In the genomic region with DNA sequence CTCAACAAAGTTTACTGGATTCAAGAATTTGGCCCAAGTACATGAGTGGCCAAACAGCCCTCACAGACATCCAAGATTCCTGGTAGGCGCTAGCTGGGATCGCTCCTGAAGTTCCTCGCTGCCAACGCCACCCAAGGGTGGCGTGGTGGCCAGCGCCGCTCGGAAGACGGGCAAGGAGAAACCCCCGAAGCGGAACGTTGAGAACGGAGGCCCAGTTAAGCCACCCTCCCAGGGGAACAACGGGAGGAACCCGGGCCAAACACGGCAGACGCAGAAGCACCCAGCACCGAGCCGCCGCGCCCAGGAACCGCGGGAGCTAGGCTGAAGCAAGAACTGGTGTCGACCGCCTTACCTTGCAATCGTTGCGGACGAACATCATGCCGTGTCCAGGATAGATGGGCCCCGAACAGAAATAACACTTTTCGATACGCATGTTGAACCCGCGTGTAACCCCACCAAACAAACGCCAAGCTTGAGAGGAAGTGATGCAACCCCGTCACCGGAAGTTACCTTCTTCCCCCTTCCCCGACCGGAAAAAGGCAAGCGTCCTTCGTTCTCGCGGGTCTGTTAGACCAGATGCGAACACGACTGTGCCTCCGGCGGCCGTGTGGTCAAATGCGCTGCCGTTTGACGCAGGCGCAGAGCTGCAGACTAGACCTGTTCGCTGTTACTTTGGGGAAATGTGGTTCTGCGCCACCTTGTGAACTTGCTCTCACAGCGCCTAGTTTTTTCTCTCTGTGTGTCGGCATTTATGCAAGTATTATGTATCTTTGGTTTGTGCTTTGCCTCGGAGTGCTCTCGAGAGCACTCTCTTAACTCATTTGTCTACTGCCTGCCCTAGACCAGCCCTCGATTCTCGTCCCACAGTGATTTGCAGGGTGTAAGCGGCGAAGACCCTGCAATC, we compare ENCODE assay signal across 1 cellular context.
TF ChIP-seq lines count a peak whose summit lies in the region.

A gene (minus strand): TSS at position 484 of the 904 bp plus-strand sequence. CDS start 51 bp downstream, at position 433.

TF ChIP-seq in K562, 482 proteins besides CTCF, POLR2A, EP300 and RAD21 (continued from another document and continues in another):
- TF ChIP-seq BMI1 (IDR thresholded peaks at IDR 0.05; ENCODE audit: low read length) (no peak), NCOR1 (IDR thresholded peaks at IDR 0.05) (no peak), ZNF184 (CRISPR knock-in tag; IDR thresholded peaks at IDR 0.05) (no peak), EP400 (IDR thresholded peaks at IDR 0.05) (peak; percentile 100), CBX8 (IDR thresholded peaks at IDR 0.05; ENCODE audit: borderline replicate concordance, extremely low read depth, low read depth, low read length, poor library complexity, severe bottlenecking) (no peak), SMAD1 (IDR thresholded peaks at IDR 0.05; ENCODE audit: low read depth, low read length, partially characterized antibody) (peak; percentile 39), U2AF1 (optimal IDR thresholded peaks at IDR 0.05; ENCODE audit: low read depth, low read length) (no peak), ZNF77 (CRISPR knock-in tag; IDR thresholded peaks at IDR 0.05) (no peak), PRPF4 (IDR thresholded peaks at IDR 0.05; ENCODE audit: insufficient read depth, low read depth, low read length, poor library complexity, severe bottlenecking) (no peak), IRF2 (CRISPR knock-in tag; IDR thresholded peaks at IDR 0.05) (no peak), ZNF384 (IDR thresholded peaks at IDR 0.05; ENCODE audit: low read depth, low read length) (peak; percentile 54), MTA2 (IDR thresholded peaks at IDR 0.05; ENCODE audit: low read depth) (no peak), ZNF311 (CRISPR knock-in tag; IDR thresholded peaks at IDR 0.05) (no peak), SMARCC2 (IDR thresholded peaks at IDR 0.05; ENCODE audit: low read depth) (no peak; the same call in 1 of the 2 replicates), OTX1 (CRISPR knock-in tag; IDR thresholded peaks at IDR 0.05) (0 out of 2 replicates have a peak, but pooled peaks have one; percentile 49), SMC3 (conservative IDR thresholded peaks at IDR 0.05; ENCODE audit: insufficient read depth, low read depth, low read length) (peak; percentile 14; the same call in 1 of the 2 replicates), ZNF696 (CRISPR knock-in tag; conservative IDR thresholded peaks at IDR 0.05) (no peak), NFRKB (IDR thresholded peaks at IDR 0.05; ENCODE audit: low read depth) (no peak; the same call in 1 of the 2 replicates), NELFE (IDR thresholded peaks at IDR 0.05; ENCODE audit: insufficient read depth, insufficient read length) (no peak), DDX20 (tag; IDR thresholded peaks at IDR 0.05; ENCODE audit: low read depth) (no peak), ZNF12 (CRISPR knock-in tag; IDR thresholded peaks at IDR 0.05) (no peak), SIX5 (IDR thresholded peaks at IDR 0.05; ENCODE audit: borderline replicate concordance in 1 of 2, insufficient read depth in 1 of 2, low read depth in 1 of 2, low read length in 2 of 2) (no peak), FOXJ3 (CRISPR knock-in tag; IDR thresholded peaks at IDR 0.05) (no peak), EHMT2 (IDR thresholded peaks at IDR 0.05) (no peak), TCF7 (IDR thresholded peaks at IDR 0.05; ENCODE audit: borderline replicate concordance) (no peak), COPS2 (conservative IDR thresholded peaks at IDR 0.05) (no peak), KLF10 (CRISPR knock-in tag; IDR thresholded peaks at IDR 0.05) (no peak), CAMTA2 (CRISPR knock-in tag; conservative IDR thresholded peaks at IDR 0.05) (no peak), ARID2 (IDR thresholded peaks at IDR 0.05) (no peak), ZNF165 (CRISPR knock-in tag; IDR thresholded peaks at IDR 0.05; ENCODE audit: borderline replicate concordance) (no peak), SIRT6 (IDR thresholded peaks at IDR 0.05; ENCODE audit: low read depth, low read length) (no peak), EGR1 (conservative IDR thresholded peaks at IDR 0.05) (no peak), SRSF3 (IDR thresholded peaks at IDR 0.05; ENCODE audit: insufficient read depth, low read length) (peak; percentile 98), ZNF24 (IDR thresholded peaks at IDR 0.05) (no peak), GTF2E2 (tag; IDR thresholded peaks at IDR 0.05) (peak; percentile 73; the same call in 1 of the 2 replicates), STAG1 (CRISPR knock-in tag; IDR thresholded peaks at IDR 0.05; ENCODE audit: borderline replicate concordance) (no peak), RNF2 (IDR thresholded peaks at IDR 0.05) (no peak), GTF2A2 (tag; IDR thresholded peaks at IDR 0.05) (no peak), ARHGAP35 (IDR thresholded peaks at IDR 0.05; ENCODE audit: partially characterized antibody) (no peak), MTA1 (IDR thresholded peaks at IDR 0.05; ENCODE audit: borderline replicate concordance) (no peak), MTF1 (CRISPR knock-in tag; IDR thresholded peaks at IDR 0.05; ENCODE audit: borderline replicate concordance) (no peak), TCF3 (CRISPR knock-in tag; IDR thresholded peaks at IDR 0.05) (peak; percentile 35), TEAD2 (tag; IDR thresholded peaks at IDR 0.05) (no peak), PCBP1 (IDR thresholded peaks at IDR 0.05; ENCODE audit: low read depth, low read length, poor library complexity, severe bottlenecking) (no peak)
- TF ChIP-seq, protein P1, sequence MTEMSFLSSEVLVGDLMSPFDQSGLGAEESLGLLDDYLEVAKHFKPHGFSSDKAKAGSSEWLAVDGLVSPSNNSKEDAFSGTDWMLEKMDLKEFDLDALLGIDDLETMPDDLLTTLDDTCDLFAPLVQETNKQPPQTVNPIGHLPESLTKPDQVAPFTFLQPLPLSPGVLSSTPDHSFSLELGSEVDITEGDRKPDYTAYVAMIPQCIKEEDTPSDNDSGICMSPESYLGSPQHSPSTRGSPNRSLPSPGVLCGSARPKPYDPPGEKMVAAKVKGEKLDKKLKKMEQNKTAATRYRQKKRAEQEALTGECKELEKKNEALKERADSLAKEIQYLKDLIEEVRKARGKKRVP (CRISPR knock-in tag; IDR thresholded peaks at IDR 0.05) = peak; percentile 97
- TF ChIP-seq, protein P2, sequence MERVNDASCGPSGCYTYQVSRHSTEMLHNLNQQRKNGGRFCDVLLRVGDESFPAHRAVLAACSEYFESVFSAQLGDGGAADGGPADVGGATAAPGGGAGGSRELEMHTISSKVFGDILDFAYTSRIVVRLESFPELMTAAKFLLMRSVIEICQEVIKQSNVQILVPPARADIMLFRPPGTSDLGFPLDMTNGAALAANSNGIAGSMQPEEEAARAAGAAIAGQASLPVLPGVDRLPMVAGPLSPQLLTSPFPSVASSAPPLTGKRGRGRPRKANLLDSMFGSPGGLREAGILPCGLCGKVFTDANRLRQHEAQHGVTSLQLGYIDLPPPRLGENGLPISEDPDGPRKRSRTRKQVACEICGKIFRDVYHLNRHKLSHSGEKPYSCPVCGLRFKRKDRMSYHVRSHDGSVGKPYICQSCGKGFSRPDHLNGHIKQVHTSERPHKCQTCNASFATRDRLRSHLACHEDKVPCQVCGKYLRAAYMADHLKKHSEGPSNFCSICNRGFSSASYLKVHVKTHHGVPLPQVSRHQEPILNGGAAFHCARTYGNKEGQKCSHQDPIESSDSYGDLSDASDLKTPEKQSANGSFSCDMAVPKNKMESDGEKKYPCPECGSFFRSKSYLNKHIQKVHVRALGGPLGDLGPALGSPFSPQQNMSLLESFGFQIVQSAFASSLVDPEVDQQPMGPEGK (CRISPR knock-in tag; IDR thresholded peaks at IDR 0.05; ENCODE audit: borderline replicate concordance) = no peak
- TF ChIP-seq, protein P3, sequence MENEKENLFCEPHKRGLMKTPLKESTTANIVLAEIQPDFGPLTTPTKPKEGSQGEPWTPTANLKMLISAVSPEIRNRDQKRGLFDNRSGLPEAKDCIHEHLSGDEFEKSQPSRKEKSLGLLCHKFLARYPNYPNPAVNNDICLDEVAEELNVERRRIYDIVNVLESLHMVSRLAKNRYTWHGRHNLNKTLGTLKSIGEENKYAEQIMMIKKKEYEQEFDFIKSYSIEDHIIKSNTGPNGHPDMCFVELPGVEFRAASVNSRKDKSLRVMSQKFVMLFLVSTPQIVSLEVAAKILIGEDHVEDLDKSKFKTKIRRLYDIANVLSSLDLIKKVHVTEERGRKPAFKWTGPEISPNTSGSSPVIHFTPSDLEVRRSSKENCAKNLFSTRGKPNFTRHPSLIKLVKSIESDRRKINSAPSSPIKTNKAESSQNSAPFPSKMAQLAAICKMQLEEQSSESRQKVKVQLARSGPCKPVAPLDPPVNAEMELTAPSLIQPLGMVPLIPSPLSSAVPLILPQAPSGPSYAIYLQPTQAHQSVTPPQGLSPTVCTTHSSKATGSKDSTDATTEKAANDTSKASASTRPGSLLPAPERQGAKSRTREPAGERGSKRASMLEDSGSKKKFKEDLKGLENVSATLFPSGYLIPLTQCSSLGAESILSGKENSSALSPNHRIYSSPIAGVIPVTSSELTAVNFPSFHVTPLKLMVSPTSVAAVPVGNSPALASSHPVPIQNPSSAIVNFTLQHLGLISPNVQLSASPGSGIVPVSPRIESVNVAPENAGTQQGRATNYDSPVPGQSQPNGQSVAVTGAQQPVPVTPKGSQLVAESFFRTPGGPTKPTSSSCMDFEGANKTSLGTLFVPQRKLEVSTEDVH (IDR thresholded peaks at IDR 0.05; ENCODE audit: low read depth, partially characterized antibody) = peak; percentile 82
- TF ChIP-seq, protein P4, sequence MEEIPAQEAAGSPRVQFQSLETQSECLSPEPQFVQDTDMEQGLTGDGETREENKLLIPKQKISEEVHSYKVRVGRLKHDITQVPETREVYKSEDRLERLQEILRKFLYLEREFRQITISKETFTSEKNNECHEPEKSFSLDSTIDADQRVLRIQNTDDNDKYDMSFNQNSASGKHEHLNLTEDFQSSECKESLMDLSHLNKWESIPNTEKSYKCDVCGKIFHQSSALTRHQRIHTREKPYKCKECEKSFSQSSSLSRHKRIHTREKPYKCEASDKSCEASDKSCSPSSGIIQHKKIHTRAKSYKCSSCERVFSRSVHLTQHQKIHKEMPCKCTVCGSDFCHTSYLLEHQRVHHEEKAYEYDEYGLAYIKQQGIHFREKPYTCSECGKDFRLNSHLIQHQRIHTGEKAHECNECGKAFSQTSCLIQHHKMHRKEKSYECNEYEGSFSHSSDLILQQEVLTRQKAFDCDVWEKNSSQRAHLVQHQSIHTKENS (CRISPR knock-in tag; IDR thresholded peaks at IDR 0.05) = no peak
- TF ChIP-seq, protein P5, sequence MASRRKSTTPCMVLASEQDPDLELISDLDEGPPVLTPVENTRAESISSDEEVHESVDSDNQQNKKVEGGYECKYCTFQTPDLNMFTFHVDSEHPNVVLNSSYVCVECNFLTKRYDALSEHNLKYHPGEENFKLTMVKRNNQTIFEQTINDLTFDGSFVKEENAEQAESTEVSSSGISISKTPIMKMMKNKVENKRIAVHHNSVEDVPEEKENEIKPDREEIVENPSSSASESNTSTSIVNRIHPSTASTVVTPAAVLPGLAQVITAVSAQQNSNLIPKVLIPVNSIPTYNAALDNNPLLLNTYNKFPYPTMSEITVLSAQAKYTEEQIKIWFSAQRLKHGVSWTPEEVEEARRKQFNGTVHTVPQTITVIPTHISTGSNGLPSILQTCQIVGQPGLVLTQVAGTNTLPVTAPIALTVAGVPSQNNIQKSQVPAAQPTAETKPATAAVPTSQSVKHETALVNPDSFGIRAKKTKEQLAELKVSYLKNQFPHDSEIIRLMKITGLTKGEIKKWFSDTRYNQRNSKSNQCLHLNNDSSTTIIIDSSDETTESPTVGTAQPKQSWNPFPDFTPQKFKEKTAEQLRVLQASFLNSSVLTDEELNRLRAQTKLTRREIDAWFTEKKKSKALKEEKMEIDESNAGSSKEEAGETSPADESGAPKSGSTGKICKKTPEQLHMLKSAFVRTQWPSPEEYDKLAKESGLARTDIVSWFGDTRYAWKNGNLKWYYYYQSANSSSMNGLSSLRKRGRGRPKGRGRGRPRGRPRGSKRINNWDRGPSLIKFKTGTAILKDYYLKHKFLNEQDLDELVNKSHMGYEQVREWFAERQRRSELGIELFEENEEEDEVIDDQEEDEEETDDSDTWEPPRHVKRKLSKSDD (conservative IDR thresholded peaks at IDR 0.05; ENCODE audit: low read length) = 0 out of 2 replicates have a peak, but pooled peaks have one; percentile 19
- TF ChIP-seq, protein P6, sequence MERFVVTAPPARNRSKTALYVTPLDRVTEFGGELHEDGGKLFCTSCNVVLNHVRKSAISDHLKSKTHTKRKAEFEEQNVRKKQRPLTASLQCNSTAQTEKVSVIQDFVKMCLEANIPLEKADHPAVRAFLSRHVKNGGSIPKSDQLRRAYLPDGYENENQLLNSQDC (CRISPR knock-in tag; IDR thresholded peaks at IDR 0.05) = no peak
- TF ChIP-seq, protein P7, sequence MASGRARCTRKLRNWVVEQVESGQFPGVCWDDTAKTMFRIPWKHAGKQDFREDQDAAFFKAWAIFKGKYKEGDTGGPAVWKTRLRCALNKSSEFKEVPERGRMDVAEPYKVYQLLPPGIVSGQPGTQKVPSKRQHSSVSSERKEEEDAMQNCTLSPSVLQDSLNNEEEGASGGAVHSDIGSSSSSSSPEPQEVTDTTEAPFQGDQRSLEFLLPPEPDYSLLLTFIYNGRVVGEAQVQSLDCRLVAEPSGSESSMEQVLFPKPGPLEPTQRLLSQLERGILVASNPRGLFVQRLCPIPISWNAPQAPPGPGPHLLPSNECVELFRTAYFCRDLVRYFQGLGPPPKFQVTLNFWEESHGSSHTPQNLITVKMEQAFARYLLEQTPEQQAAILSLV (tag; IDR thresholded peaks at IDR 0.05) = peak; percentile 84
- TF ChIP-seq, protein P8, sequence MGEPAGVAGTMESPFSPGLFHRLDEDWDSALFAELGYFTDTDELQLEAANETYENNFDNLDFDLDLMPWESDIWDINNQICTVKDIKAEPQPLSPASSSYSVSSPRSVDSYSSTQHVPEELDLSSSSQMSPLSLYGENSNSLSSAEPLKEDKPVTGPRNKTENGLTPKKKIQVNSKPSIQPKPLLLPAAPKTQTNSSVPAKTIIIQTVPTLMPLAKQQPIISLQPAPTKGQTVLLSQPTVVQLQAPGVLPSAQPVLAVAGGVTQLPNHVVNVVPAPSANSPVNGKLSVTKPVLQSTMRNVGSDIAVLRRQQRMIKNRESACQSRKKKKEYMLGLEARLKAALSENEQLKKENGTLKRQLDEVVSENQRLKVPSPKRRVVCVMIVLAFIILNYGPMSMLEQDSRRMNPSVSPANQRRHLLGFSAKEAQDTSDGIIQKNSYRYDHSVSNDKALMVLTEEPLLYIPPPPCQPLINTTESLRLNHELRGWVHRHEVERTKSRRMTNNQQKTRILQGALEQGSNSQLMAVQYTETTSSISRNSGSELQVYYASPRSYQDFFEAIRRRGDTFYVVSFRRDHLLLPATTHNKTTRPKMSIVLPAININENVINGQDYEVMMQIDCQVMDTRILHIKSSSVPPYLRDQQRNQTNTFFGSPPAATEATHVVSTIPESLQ (CRISPR knock-in tag; IDR thresholded peaks at IDR 0.05) = no peak
- TF ChIP-seq, protein P9, sequence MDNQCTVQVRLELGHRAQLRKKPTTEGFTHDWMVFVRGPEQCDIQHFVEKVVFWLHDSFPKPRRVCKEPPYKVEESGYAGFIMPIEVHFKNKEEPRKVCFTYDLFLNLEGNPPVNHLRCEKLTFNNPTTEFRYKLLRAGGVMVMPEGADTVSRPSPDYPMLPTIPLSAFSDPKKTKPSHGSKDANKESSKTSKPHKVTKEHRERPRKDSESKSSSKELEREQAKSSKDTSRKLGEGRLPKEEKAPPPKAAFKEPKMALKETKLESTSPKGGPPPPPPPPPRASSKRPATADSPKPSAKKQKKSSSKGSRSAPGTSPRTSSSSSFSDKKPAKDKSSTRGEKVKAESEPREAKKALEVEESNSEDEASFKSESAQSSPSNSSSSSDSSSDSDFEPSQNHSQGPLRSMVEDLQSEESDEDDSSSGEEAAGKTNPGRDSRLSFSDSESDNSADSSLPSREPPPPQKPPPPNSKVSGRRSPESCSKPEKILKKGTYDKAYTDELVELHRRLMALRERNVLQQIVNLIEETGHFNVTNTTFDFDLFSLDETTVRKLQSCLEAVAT (IDR thresholded peaks at IDR 0.05) = peak; percentile 14 to 58; a peak in 3 of 4 replicates
